In genomic region chr15:88664151-88664778, GRCh38 we compare ENCODE assay signal across 1 cellular context.
TF ChIP-seq lines count a peak whose summit lies in the region.

No MANE protein-coding gene starts in this region.

TF ChIP-seq in HCT116, 20 proteins besides CTCF, POLR2A, EP300 and RAD21 (continued from another document):
- no peak for TF ChIP-seq ZBTB33 (IDR thresholded peaks at IDR 0.05; ENCODE audit: extremely low read depth, insufficient replicate concordance, low read length)
